1 cellular context compared by ENCODE assay signal in the genomic region with DNA sequence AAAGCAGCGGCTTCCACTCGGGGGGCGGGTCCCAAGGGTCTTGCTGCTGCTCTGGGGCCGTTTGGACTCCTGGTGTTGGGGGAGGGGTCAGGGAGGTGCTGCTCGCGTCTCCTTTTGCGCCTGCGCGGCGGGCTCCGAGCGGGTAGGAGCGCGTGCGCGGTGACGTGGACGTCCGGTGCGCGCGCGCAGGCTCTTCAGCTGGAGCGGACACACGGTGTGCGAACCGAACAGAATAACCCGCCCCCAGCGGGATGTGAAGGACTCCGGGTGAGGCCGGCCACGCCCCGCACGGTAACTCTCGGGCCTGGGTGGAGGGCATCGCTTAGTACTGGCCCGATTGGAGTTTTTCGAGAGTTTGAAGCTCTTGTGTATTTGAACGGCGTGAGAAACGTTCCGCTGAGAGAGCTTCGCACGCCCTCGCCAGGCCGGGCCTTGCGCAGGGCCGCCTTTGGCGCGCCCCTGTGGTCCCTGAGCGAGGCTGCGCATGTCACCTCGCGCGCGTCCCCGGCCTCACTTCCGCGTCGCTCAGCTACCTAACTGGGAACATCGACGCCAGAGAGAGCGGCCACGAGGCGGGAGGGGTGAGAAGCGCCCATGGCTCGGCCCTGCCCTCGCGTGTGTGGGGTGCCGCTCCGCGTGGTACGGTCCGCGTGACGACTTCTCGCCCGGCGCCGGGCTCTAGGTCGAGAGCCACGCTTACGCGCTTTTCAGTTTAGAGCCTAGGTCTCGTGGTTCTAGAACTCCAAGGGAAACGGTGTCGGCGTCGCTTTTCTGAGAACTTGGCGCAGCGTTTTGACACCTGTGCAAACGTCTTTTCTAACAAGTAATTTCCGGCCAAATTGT.
TF ChIP-seq lines count a peak whose summit lies in the region.

A gene (plus strand): TSS at position 171 of the 843 bp plus-strand sequence.

TF ChIP-seq in K562, 482 proteins besides CTCF, POLR2A, EP300 and RAD21 (continued from another document and continues in another):
- TF ChIP-seq, protein P1, sequence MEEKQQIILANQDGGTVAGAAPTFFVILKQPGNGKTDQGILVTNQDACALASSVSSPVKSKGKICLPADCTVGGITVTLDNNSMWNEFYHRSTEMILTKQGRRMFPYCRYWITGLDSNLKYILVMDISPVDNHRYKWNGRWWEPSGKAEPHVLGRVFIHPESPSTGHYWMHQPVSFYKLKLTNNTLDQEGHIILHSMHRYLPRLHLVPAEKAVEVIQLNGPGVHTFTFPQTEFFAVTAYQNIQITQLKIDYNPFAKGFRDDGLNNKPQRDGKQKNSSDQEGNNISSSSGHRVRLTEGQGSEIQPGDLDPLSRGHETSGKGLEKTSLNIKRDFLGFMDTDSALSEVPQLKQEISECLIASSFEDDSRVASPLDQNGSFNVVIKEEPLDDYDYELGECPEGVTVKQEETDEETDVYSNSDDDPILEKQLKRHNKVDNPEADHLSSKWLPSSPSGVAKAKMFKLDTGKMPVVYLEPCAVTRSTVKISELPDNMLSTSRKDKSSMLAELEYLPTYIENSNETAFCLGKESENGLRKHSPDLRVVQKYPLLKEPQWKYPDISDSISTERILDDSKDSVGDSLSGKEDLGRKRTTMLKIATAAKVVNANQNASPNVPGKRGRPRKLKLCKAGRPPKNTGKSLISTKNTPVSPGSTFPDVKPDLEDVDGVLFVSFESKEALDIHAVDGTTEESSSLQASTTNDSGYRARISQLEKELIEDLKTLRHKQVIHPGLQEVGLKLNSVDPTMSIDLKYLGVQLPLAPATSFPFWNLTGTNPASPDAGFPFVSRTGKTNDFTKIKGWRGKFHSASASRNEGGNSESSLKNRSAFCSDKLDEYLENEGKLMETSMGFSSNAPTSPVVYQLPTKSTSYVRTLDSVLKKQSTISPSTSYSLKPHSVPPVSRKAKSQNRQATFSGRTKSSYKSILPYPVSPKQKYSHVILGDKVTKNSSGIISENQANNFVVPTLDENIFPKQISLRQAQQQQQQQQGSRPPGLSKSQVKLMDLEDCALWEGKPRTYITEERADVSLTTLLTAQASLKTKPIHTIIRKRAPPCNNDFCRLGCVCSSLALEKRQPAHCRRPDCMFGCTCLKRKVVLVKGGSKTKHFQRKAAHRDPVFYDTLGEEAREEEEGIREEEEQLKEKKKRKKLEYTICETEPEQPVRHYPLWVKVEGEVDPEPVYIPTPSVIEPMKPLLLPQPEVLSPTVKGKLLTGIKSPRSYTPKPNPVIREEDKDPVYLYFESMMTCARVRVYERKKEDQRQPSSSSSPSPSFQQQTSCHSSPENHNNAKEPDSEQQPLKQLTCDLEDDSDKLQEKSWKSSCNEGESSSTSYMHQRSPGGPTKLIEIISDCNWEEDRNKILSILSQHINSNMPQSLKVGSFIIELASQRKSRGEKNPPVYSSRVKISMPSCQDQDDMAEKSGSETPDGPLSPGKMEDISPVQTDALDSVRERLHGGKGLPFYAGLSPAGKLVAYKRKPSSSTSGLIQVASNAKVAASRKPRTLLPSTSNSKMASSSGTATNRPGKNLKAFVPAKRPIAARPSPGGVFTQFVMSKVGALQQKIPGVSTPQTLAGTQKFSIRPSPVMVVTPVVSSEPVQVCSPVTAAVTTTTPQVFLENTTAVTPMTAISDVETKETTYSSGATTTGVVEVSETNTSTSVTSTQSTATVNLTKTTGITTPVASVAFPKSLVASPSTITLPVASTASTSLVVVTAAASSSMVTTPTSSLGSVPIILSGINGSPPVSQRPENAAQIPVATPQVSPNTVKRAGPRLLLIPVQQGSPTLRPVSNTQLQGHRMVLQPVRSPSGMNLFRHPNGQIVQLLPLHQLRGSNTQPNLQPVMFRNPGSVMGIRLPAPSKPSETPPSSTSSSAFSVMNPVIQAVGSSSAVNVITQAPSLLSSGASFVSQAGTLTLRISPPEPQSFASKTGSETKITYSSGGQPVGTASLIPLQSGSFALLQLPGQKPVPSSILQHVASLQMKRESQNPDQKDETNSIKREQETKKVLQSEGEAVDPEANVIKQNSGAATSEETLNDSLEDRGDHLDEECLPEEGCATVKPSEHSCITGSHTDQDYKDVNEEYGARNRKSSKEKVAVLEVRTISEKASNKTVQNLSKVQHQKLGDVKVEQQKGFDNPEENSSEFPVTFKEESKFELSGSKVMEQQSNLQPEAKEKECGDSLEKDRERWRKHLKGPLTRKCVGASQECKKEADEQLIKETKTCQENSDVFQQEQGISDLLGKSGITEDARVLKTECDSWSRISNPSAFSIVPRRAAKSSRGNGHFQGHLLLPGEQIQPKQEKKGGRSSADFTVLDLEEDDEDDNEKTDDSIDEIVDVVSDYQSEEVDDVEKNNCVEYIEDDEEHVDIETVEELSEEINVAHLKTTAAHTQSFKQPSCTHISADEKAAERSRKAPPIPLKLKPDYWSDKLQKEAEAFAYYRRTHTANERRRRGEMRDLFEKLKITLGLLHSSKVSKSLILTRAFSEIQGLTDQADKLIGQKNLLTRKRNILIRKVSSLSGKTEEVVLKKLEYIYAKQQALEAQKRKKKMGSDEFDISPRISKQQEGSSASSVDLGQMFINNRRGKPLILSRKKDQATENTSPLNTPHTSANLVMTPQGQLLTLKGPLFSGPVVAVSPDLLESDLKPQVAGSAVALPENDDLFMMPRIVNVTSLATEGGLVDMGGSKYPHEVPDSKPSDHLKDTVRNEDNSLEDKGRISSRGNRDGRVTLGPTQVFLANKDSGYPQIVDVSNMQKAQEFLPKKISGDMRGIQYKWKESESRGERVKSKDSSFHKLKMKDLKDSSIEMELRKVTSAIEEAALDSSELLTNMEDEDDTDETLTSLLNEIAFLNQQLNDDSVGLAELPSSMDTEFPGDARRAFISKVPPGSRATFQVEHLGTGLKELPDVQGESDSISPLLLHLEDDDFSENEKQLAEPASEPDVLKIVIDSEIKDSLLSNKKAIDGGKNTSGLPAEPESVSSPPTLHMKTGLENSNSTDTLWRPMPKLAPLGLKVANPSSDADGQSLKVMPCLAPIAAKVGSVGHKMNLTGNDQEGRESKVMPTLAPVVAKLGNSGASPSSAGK (IDR thresholded peaks at IDR 0.05) = peak; percentile 100
- TF ChIP-seq SIRT6 (IDR thresholded peaks at IDR 0.05; ENCODE audit: low read depth, low read length) (no peak), TRIM24 (IDR thresholded peaks at IDR 0.05) (peak in 1 of 2 experiments; percentile 42; a peak in 1 of 4 replicates), SIX5 (IDR thresholded peaks at IDR 0.05; ENCODE audit: borderline replicate concordance in 1 of 2, insufficient read depth in 1 of 2, low read depth in 1 of 2, low read length in 2 of 2) (no peak), FIP1L1 (IDR thresholded peaks at IDR 0.05; ENCODE audit: low read depth, low read length, poor library complexity, severe bottlenecking) (peak; percentile 86), ZFP36 (IDR thresholded peaks at IDR 0.05; ENCODE audit: low read depth, low read length, partially characterized antibody) (no peak), SMC3 (conservative IDR thresholded peaks at IDR 0.05; ENCODE audit: insufficient read depth, low read depth, low read length) (0 out of 2 replicates have a peak, but pooled peaks have one; percentile 3), ZNF644 (tag; IDR thresholded peaks at IDR 0.05; ENCODE audit: low read depth) (no peak; the same call in 1 of the 2 replicates), PPARD (CRISPR knock-in tag; IDR thresholded peaks at IDR 0.05) (no peak), MTA3 (IDR thresholded peaks at IDR 0.05; ENCODE audit: borderline replicate concordance) (peak; percentile 75; the same call in 1 of the 2 replicates), BHLHE40 (IDR thresholded peaks at IDR 0.05; ENCODE audit: low read length) (peak; percentile 16; the same call in 1 of the 2 replicates), KDM4B (IDR thresholded peaks at IDR 0.05; ENCODE audit: borderline replicate concordance in 2 of 2, low read depth in 1 of 2) (peak in 1 of 2 experiments; percentile 64; a peak in 1 of 4 replicates), ZNF165 (CRISPR knock-in tag; IDR thresholded peaks at IDR 0.05; ENCODE audit: borderline replicate concordance) (0 out of 2 replicates have a peak, but pooled peaks have one; percentile 51), RCOR1 (IDR thresholded peaks at IDR 0.05; ENCODE audit: borderline replicate concordance in 1 of 2, low read depth in 2 of 2, low read length in 2 of 2) (peak; percentile 63 to 79), NCOA4 (IDR thresholded peaks at IDR 0.05; ENCODE audit: partially characterized antibody) (no peak), POLR2AphosphoS2 (IDR thresholded peaks at IDR 0.05; ENCODE audit: low read length) (no peak)
- TF ChIP-seq, protein P2, sequence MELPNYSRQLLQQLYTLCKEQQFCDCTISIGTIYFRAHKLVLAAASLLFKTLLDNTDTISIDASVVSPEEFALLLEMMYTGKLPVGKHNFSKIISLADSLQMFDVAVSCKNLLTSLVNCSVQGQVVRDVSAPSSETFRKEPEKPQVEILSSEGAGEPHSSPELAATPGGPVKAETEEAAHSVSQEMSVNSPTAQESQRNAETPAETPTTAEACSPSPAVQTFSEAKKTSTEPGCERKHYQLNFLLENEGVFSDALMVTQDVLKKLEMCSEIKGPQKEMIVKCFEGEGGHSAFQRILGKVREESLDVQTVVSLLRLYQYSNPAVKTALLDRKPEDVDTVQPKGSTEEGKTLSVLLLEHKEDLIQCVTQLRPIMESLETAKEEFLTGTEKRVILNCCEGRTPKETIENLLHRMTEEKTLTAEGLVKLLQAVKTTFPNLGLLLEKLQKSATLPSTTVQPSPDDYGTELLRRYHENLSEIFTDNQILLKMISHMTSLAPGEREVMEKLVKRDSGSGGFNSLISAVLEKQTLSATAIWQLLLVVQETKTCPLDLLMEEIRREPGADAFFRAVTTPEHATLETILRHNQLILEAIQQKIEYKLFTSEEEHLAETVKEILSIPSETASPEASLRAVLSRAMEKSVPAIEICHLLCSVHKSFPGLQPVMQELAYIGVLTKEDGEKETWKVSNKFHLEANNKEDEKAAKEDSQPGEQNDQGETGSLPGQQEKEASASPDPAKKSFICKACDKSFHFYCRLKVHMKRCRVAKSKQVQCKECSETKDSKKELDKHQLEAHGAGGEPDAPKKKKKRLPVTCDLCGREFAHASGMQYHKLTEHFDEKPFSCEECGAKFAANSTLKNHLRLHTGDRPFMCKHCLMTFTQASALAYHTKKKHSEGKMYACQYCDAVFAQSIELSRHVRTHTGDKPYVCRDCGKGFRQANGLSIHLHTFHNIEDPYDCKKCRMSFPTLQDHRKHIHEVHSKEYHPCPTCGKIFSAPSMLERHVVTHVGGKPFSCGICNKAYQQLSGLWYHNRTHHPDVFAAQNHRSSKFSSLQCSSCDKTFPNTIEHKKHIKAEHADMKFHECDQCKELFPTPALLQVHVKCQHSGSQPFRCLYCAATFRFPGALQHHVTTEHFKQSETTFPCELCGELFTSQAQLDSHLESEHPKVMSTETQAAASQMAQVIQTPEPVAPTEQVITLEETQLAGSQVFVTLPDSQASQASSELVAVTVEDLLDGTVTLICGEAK (IDR thresholded peaks at IDR 0.05) = peak; percentile 66; the same call in 1 of the 2 replicates
- TF ChIP-seq, protein P2 (CRISPR knock-in tag; IDR thresholded peaks at IDR 0.05) = peak; percentile 70; the same call in 1 of the 2 replicates
- TF ChIP-seq, protein P3, sequence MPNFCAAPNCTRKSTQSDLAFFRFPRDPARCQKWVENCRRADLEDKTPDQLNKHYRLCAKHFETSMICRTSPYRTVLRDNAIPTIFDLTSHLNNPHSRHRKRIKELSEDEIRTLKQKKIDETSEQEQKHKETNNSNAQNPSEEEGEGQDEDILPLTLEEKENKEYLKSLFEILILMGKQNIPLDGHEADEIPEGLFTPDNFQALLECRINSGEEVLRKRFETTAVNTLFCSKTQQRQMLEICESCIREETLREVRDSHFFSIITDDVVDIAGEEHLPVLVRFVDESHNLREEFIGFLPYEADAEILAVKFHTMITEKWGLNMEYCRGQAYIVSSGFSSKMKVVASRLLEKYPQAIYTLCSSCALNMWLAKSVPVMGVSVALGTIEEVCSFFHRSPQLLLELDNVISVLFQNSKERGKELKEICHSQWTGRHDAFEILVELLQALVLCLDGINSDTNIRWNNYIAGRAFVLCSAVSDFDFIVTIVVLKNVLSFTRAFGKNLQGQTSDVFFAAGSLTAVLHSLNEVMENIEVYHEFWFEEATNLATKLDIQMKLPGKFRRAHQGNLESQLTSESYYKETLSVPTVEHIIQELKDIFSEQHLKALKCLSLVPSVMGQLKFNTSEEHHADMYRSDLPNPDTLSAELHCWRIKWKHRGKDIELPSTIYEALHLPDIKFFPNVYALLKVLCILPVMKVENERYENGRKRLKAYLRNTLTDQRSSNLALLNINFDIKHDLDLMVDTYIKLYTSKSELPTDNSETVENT (CRISPR knock-in tag; IDR thresholded peaks at IDR 0.05) = peak; percentile 71; the same call in 1 of the 2 replicates
- TF ChIP-seq, protein P4, sequence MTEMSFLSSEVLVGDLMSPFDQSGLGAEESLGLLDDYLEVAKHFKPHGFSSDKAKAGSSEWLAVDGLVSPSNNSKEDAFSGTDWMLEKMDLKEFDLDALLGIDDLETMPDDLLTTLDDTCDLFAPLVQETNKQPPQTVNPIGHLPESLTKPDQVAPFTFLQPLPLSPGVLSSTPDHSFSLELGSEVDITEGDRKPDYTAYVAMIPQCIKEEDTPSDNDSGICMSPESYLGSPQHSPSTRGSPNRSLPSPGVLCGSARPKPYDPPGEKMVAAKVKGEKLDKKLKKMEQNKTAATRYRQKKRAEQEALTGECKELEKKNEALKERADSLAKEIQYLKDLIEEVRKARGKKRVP (CRISPR knock-in tag; IDR thresholded peaks at IDR 0.05) = no peak
- TF ChIP-seq, protein P5, sequence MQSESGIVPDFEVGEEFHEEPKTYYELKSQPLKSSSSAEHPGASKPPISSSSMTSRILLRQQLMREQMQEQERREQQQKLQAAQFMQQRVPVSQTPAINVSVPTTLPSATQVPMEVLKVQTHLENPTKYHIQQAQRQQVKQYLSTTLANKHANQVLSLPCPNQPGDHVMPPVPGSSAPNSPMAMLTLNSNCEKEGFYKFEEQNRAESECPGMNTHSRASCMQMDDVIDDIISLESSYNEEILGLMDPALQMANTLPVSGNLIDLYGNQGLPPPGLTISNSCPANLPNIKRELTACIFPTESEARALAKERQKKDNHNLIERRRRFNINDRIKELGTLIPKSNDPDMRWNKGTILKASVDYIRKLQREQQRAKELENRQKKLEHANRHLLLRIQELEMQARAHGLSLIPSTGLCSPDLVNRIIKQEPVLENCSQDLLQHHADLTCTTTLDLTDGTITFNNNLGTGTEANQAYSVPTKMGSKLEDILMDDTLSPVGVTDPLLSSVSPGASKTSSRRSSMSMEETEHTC (IDR thresholded peaks at IDR 0.05) = no peak
